ENCODE assay signal across 12 cellular contexts in genomic region chr7:66146701-66147100, GRCh38. TPM values are rescaled to one million over a fixed set of nuclear protein-coding genes. Genes with fewer than 3 reads are reported as not detected.
DNase-seq lines count a peak whose midpoint lies in the region; ATAC-seq lines count a peak whose summit lies in the region.
"Had no signal": no experiment of that assay in that cellular context is flagged by ENCODE, and none has a peak within 500 bp of the region (broad histone marks: within the 10 kb centered on the region; RNA-seq: fewer than 3 reads in every experiment).

No MANE protein-coding gene starts in this region.

- DNase-seq in D341Med (ENCODE audit: low spot score) (peak; percentile 76), NCI-H1694 treated with DMSO at 0.1 percent for 48 hours (lab: John Stamatoyannopoulos, UW) (peak; percentile 87), brain pericyte (ENCODE audit: low read depth, low spot score) (peak; percentile 55), myocyte (ENCODE audit: low read depth) (peak; percentile 56)
- no peak for DNase-seq in activated naive CD4-positive, alpha-beta T cell treated with Interleukin-2 at 50 U/mL for 16 hours
- no peak for DNase-seq in stimulated activated CD4-positive, alpha-beta T cell treated with anti-CD3 and anti-CD28 coated beads, Interleukin-15, amount 100 ng/mL, for 24 hours
- DNase-seq: activated T-cell treated with anti-CD3 and anti-CD28 coated beads, Interleukin-2, amount 50 U/mL, for 4 hours; COR-L47; Kasumi-1; NCI-H526 had no signal

- ATAC-seq in GM19324 (IDR thresholded peaks at IDR 0.05; ENCODE audit: low FRiP score, unreplicated experiment) (no peak), HG02610 (IDR thresholded peaks at IDR 0.05; ENCODE audit: unreplicated experiment) (no peak)
- ATAC-seq: activated T-cell treated with anti-CD3 and anti-CD28 coated beads, Interleukin-2, amount 50 U/mL, for 4 hours had no signal

RNA-seq across cellular contexts. Expression of gene CRCP, which starts 32.1 kb away (rescaled TPM):
- 35.5 and 51.9 TPM in 2 replicates for total RNA-seq in myocyte
- 32.0 TPM for polyA plus RNA-seq in myocyte (2012)

RNA-seq across cellular contexts. Expression of gene TPST1, which starts 58.4 kb away (rescaled TPM):
- 37.3 and 48.2 TPM in 2 replicates for total RNA-seq in myocyte
- polyA plus RNA-seq in myocyte (2012), result 28.6 TPM

Comparison
In these comparisons a context has a peak if more than half of its experiments do, and no peak if none do; other contexts are left out.
1. DNase-seq: peak in D341Med (single experiment), NCI-H1694 treated with DMSO at 0.1 percent for 48 hours (single experiment), brain pericyte (single experiment) and myocyte (single experiment); none in activated naive CD4-positive, alpha-beta T cell treated with Interleukin-2 at 50 U/mL for 16 hours (single experiment) and stimulated activated CD4-positive, alpha-beta T cell treated with anti-CD3 and anti-CD28 coated beads, Interleukin-15, amount 100 ng/mL, for 24 hours (single experiment).